In genomic region chr5:139419226-139419625, GRCh38 we compare ENCODE assay signal across 24 cellular contexts. TPM values are rescaled to one million over a fixed set of nuclear protein-coding genes. Genes with fewer than 3 reads are reported as not detected.
DNase-seq lines count a peak whose midpoint lies in the region; ATAC-seq and TF ChIP-seq lines count a peak whose summit lies in the region.
"Had no signal": no experiment of that assay in that cellular context is flagged by ENCODE, and none has a peak within 500 bp of the region (broad histone marks: within the 10 kb centered on the region; RNA-seq: fewer than 3 reads in every experiment).

No MANE protein-coding gene starts in this region.

- H3K36me3 ChIP-seq in ascending aorta (peaks cover 26 to 40% of the 10 kb centered on the region in 2 donors), psoas muscle (ENCODE audit: insufficient read depth in 1 of 2, low read depth in 1 of 2) (peaks cover 0 to 21% of the 10 kb centered on the region in 2 donors)
- H3K36me3 ChIP-seq: MG63 had no signal

- H3K27me3 Mint-ChIP-seq in T-helper 17 cell = no peaks in the 10 kb centered on the region
- H3K27me3 Mint-ChIP-seq: activated CD8-positive, alpha-beta T cell treated with anti-CD3 and anti-CD28 coated beads for 36 hours; activated naive CD4-positive, alpha-beta T cell treated with anti-CD3 and anti-CD28 coated beads, Interleukin-2, amount 10 ng/mL, durations not matched to agents 7 days and 5 days had no signal

- WGBS in psoas muscle, 3 donors = 53 to 62% (median 54%) methylated on average over 7 of the region's 7 CpGs

- intact Hi-C loops in ascending aorta (cut with DNase I) = no loop called here
- intact Hi-C loops in left ventricle myocardium superior (cut with micrococcal nuclease) = no loop called here
- intact Hi-C loops in psoas muscle (cut with DNase I) = loop anchor here in 1 of 2 donors (10.0 kb wide), 1 partner anchor 346 kb away; no protein-coding TSS in a partner anchor

- H3K4me3 ChIP-seq in ascending aorta = no peak overlapping the region
- H3K4me3 ChIP-seq in psoas muscle = no peak overlapping the region
- H3K4me3 ChIP-seq: K562, MG63 had no signal

- H3K27me3 ChIP-seq in ascending aorta (no peaks in the 10 kb centered on the region), psoas muscle (ENCODE audit: insufficient read depth in 3 of 3, low read length in 2 of 3) (no peaks in the 10 kb centered on the region)
- H3K27me3 ChIP-seq: MG63 had no signal

- peaks cover 17% of the 10 kb centered on the region for H3K4me1 Mint-ChIP-seq in T-helper 17 cell

- peaks cover 10 to 36% of the 10 kb centered on the region in 2 donors for H3K4me1 ChIP-seq in ascending aorta
- peaks cover 55% of the 10 kb centered on the region for H3K4me1 ChIP-seq in psoas muscle

- DNase-seq in T-helper 17 cell (no peak), ascending aorta (ENCODE audit: low spot score in 2 of 2) (peak in 1 of 2 donors; percentile 52), left ventricle myocardium superior (no peak), psoas muscle (no peak), GOT3 (lab: John Stamatoyannopoulos, UW) (no peak), NCI-H774 (lab: John Stamatoyannopoulos, UW) (no peak)
- DNase-seq: activated CD8-positive, alpha-beta T cell treated with anti-CD3 and anti-CD28 coated beads for 36 hours; activated T-cell treated with anti-CD3 and anti-CD28 coated beads, Interleukin-2, amount 50 U/mL, for 1 hour; DMS79; glutamatergic neuron; MG63; NCI-H1436; NCI-H510A treated with DMSO at 0.1 percent for 48 hours; NK-92 treated with Interleukin-12 subunit alpha and Interleukin-12 subunit beta, amount 100 ng/mL, for 24 hours; stimulated activated CD4-positive, alpha-beta T cell treated with anti-CD3 and anti-CD28 coated beads, Interleukin-1b, Interleukin-23, amount 100 ng/mL, for 48 hours had no signal

- peak overlapping the region; percentile 59 for H3K27ac Mint-ChIP-seq in T-helper 17 cell
- H3K27ac Mint-ChIP-seq: activated CD8-positive, alpha-beta T cell treated with anti-CD3 and anti-CD28 coated beads for 36 hours; activated naive CD4-positive, alpha-beta T cell treated with anti-CD3 and anti-CD28 coated beads, Interleukin-2, amount 10 ng/mL, durations not matched to agents 7 days and 5 days had no signal

- no peaks in the 10 kb centered on the region for H3K9me3 ChIP-seq in T-helper 17 cell (ENCODE audit: control insufficient read depth, low read length, poor library complexity, severe bottlenecking)
- H3K9me3 ChIP-seq in ascending aorta = no peaks in the 10 kb centered on the region
- H3K9me3 ChIP-seq in psoas muscle = no peaks in the 10 kb centered on the region
- H3K9me3 ChIP-seq: MG63 had no signal

- no peak for ATAC-seq in T-helper 17 cell
- peak; percentile 2 for ATAC-seq in left ventricle myocardium superior
- no peak for ATAC-seq in psoas muscle
- no peak for ATAC-seq in HG03108 (IDR thresholded peaks at IDR 0.05; ENCODE audit: unreplicated experiment)
- ATAC-seq: activated CD8-positive, alpha-beta T cell treated with anti-CD3 and anti-CD28 coated beads for 36 hours; left lobe of liver; Panc1 had no signal

- H3K27ac ChIP-seq in ascending aorta (peak overlapping the region; percentile 2 to 72), psoas muscle (peak overlapping the region; percentile 85)
- H3K27ac ChIP-seq: WERI-Rb-1 had no signal

- no peak overlapping the region for H3K4me3 Mint-ChIP-seq in T-helper 17 cell
- H3K4me3 Mint-ChIP-seq: activated CD8-positive, alpha-beta T cell treated with anti-CD3 and anti-CD28 coated beads for 36 hours; activated naive CD4-positive, alpha-beta T cell treated with anti-CD3 and anti-CD28 coated beads, Interleukin-2, amount 10 ng/mL, durations not matched to agents 7 days and 5 days had no signal

- TF ChIP-seq CTCF in ascending aorta (IDR thresholded peaks at IDR 0.05) (no peak), psoas muscle (IDR thresholded peaks at IDR 0.05) (no peak)

- H3K36me3 Mint-ChIP-seq in T-helper 17 cell (ENCODE audit: low read depth) = peaks cover 6% of the 10 kb centered on the region

RNA-seq across cellular contexts. Expression of gene SPATA24, which starts 15.3 kb away (rescaled TPM):
- total RNA-seq in T-helper 17 cell (1 to 10 TPM; 3.8 to 4.1 TPM), ascending aorta (not detected), left ventricle myocardium superior (17.3 TPM), psoas muscle (10 to 100 TPM in 2 of 4 donors, 1 to 10 TPM in 2; 6.7 to 14.6 (median 10.6) TPM)
- 10 to 100 TPM; 11.2 to 18.8 (median 18.3) TPM for polyA plus RNA-seq in psoas muscle

RNA-seq across cellular contexts. Expression of gene DNAJC18, which starts 20.1 kb away (rescaled TPM):
- total RNA-seq in T-helper 17 cell = 1 to 10 TPM; 4.0 to 8.7 TPM
- total RNA-seq in ascending aorta = 8.4 TPM
- 10.5 TPM for total RNA-seq in left ventricle myocardium superior
- total RNA-seq in psoas muscle = 10 to 100 TPM in 2 of 4 donors, 1 to 10 TPM in 2; 9.0 to 10.7 (median 10.2) TPM
- polyA plus RNA-seq in psoas muscle = 10 to 100 TPM in 2 of 3 donors, 1 to 10 TPM in 1; 2.6 to 14.5 (median 13.7) TPM

RNA-seq across cellular contexts. Expression of gene PROB1, which starts 24.3 kb away (rescaled TPM):
- total RNA-seq in T-helper 17 cell = under 1 TPM; 0.57 to 0.72 TPM
- 4.3 TPM for total RNA-seq in ascending aorta
- total RNA-seq in left ventricle myocardium superior = 56.5 TPM
- 10 to 100 TPM; 42.3 to 86.7 (median 67.9) TPM for total RNA-seq in psoas muscle
- polyA plus RNA-seq in psoas muscle = 10 to 100 TPM; 15.2 to 31.3 (median 30.1) TPM

RNA-seq across cellular contexts. Expression of gene MZB1, which starts 29.5 kb away (rescaled TPM):
- total RNA-seq in T-helper 17 cell (1 to 10 TPM; 2.2 to 3.1 TPM), ascending aorta (8.0 TPM), left ventricle myocardium superior (1.6 TPM), psoas muscle (1 to 10 TPM in 2 of 4 donors, under 1 TPM in 2; 0.57 to 1.2 (median 0.84) TPM)
- polyA plus RNA-seq in psoas muscle = under 1 TPM; 0.03 to 0.25 (median 0.25) TPM
- total RNA-seq: SK-MEL-5 had no signal

RNA-seq across cellular contexts. Expression of gene SLC23A1, which starts 36.1 kb away (rescaled TPM):
- not detected for total RNA-seq in T-helper 17 cell
- not detected for total RNA-seq in ascending aorta
- not detected for total RNA-seq in left ventricle myocardium superior
- total RNA-seq in psoas muscle = not detected
- under 1 TPM in 1 of 3 donors, not detected in 2; 0.03 TPM for polyA plus RNA-seq in psoas muscle
- total RNA-seq: K562, mononuclear cell, posterior vena cava, SK-MEL-5 had no signal
